Comparison of ENCODE assay signal across 3 cellular contexts in genomic region chr10:51918451-51918850, GRCh38.
TF ChIP-seq lines count a peak whose summit lies in the region.

No MANE protein-coding gene starts in this region.

TF ChIP-seq in SK-N-SH treated with all-trans-retinoic acid at 6 μM for 48 hours, 23 proteins besides CTCF, POLR2A, EP300 and RAD21:
- TF ChIP-seq, protein P1, sequence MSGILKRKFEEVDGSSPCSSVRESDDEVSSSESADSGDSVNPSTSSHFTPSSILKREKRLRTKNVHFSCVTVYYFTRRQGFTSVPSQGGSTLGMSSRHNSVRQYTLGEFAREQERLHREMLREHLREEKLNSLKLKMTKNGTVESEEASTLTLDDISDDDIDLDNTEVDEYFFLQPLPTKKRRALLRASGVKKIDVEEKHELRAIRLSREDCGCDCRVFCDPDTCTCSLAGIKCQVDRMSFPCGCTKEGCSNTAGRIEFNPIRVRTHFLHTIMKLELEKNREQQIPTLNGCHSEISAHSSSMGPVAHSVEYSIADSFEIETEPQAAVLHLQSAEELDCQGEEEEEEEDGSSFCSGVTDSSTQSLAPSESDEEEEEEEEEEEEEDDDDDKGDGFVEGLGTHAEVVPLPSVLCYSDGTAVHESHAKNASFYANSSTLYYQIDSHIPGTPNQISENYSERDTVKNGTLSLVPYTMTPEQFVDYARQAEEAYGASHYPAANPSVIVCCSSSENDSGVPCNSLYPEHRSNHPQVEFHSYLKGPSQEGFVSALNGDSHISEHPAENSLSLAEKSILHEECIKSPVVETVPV (CRISPR knock-in tag; IDR thresholded peaks at IDR 0.05), result no peak
- no peak for TF ChIP-seq ZC3H10 (CRISPR knock-in tag; IDR thresholded peaks at IDR 0.05)
- no peak for TF ChIP-seq BACH2 (CRISPR knock-in tag; IDR thresholded peaks at IDR 0.05; ENCODE audit: borderline replicate concordance)
- no peak for TF ChIP-seq TSHZ2 (CRISPR knock-in tag; IDR thresholded peaks at IDR 0.05)
- TF ChIP-seq OSR1 (CRISPR knock-in tag; IDR thresholded peaks at IDR 0.05), result no peak
- no peak for TF ChIP-seq ZFP30 (CRISPR knock-in tag; IDR thresholded peaks at IDR 0.05)
- no peak for TF ChIP-seq ZNF565 (CRISPR knock-in tag; conservative IDR thresholded peaks at IDR 0.05; ENCODE audit: low read depth)
- TF ChIP-seq, protein P2, sequence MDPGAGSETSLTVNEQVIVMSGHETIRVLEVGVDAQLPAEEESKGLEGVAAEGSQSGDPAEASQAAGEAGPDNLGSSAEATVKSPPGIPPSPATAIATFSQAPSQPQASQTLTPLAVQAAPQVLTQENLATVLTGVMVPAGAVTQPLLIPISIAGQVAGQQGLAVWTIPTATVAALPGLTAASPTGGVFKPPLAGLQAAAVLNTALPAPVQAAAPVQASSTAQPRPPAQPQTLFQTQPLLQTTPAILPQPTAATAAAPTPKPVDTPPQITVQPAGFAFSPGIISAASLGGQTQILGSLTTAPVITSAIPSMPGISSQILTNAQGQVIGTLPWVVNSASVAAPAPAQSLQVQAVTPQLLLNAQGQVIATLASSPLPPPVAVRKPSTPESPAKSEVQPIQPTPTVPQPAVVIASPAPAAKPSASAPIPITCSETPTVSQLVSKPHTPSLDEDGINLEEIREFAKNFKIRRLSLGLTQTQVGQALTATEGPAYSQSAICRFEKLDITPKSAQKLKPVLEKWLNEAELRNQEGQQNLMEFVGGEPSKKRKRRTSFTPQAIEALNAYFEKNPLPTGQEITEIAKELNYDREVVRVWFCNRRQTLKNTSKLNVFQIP (CRISPR knock-in tag; IDR thresholded peaks at IDR 0.05; ENCODE audit: borderline replicate concordance, low read depth), result no peak

TF ChIP-seq in SK-N-SH, 30 proteins besides CTCF, POLR2A, EP300 and RAD21:
- TF ChIP-seq RXRA (IDR thresholded peaks at IDR 0.05; ENCODE audit: borderline replicate concordance, low read depth) (no peak), POLR2AphosphoS5 (IDR thresholded peaks at IDR 0.05; ENCODE audit: low read depth, low read length) (no peak), RCOR1 (IDR thresholded peaks at IDR 0.05; ENCODE audit: low read length) (no peak), TEAD4 (IDR thresholded peaks at IDR 0.05; ENCODE audit: borderline replicate concordance, insufficient read depth) (no peak), FOXM1 (IDR thresholded peaks at IDR 0.05; ENCODE audit: low read depth) (no peak), TAF1 (IDR thresholded peaks at IDR 0.05; ENCODE audit: borderline replicate concordance, low read depth, low read length) (no peak), NRF1 (IDR thresholded peaks at IDR 0.05; ENCODE audit: low read depth, low read length) (no peak), YY1 (IDR thresholded peaks at IDR 0.05; ENCODE audit: low read depth) (no peak)
- TF ChIP-seq, protein P3, sequence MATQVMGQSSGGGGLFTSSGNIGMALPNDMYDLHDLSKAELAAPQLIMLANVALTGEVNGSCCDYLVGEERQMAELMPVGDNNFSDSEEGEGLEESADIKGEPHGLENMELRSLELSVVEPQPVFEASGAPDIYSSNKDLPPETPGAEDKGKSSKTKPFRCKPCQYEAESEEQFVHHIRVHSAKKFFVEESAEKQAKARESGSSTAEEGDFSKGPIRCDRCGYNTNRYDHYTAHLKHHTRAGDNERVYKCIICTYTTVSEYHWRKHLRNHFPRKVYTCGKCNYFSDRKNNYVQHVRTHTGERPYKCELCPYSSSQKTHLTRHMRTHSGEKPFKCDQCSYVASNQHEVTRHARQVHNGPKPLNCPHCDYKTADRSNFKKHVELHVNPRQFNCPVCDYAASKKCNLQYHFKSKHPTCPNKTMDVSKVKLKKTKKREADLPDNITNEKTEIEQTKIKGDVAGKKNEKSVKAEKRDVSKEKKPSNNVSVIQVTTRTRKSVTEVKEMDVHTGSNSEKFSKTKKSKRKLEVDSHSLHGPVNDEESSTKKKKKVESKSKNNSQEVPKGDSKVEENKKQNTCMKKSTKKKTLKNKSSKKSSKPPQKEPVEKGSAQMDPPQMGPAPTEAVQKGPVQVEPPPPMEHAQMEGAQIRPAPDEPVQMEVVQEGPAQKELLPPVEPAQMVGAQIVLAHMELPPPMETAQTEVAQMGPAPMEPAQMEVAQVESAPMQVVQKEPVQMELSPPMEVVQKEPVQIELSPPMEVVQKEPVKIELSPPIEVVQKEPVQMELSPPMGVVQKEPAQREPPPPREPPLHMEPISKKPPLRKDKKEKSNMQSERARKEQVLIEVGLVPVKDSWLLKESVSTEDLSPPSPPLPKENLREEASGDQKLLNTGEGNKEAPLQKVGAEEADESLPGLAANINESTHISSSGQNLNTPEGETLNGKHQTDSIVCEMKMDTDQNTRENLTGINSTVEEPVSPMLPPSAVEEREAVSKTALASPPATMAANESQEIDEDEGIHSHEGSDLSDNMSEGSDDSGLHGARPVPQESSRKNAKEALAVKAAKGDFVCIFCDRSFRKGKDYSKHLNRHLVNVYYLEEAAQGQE (IDR thresholded peaks at IDR 0.05; ENCODE audit: low read depth, low read length), result no peak
- TF ChIP-seq, protein P4, sequence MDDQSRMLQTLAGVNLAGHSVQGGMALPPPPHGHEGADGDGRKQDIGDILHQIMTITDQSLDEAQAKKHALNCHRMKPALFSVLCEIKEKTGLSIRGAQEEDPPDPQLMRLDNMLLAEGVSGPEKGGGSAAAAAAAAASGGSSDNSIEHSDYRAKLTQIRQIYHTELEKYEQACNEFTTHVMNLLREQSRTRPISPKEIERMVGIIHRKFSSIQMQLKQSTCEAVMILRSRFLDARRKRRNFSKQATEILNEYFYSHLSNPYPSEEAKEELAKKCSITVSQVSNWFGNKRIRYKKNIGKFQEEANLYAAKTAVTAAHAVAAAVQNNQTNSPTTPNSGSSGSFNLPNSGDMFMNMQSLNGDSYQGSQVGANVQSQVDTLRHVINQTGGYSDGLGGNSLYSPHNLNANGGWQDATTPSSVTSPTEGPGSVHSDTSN (IDR thresholded peaks at IDR 0.05), result no peak

TF ChIP-seq in H1, 55 proteins besides CTCF, POLR2A, EP300 and RAD21:
- no peak for TF ChIP-seq YY1 (IDR thresholded peaks at IDR 0.05; ENCODE audit: low read depth, low read length)
- no peak for TF ChIP-seq EGR1 (IDR thresholded peaks at IDR 0.05; ENCODE audit: borderline replicate concordance, low read depth, low read length)
- no peak for TF ChIP-seq BACH1 (IDR thresholded peaks at IDR 0.05; ENCODE audit: low read length)
- no peak for TF ChIP-seq RXRA (IDR thresholded peaks at IDR 0.05; ENCODE audit: insufficient read depth, low read depth, low read length)
- TF ChIP-seq SP4 (IDR thresholded peaks at IDR 0.05; ENCODE audit: low read length), result no peak
- TF ChIP-seq BCL11A (IDR thresholded peaks at IDR 0.05; ENCODE audit: low read depth in 2 of 2, low read length in 2 of 2), result no peak
TF ChIP-seq in H1: peak in this region for 0.
